In the genomic region with DNA sequence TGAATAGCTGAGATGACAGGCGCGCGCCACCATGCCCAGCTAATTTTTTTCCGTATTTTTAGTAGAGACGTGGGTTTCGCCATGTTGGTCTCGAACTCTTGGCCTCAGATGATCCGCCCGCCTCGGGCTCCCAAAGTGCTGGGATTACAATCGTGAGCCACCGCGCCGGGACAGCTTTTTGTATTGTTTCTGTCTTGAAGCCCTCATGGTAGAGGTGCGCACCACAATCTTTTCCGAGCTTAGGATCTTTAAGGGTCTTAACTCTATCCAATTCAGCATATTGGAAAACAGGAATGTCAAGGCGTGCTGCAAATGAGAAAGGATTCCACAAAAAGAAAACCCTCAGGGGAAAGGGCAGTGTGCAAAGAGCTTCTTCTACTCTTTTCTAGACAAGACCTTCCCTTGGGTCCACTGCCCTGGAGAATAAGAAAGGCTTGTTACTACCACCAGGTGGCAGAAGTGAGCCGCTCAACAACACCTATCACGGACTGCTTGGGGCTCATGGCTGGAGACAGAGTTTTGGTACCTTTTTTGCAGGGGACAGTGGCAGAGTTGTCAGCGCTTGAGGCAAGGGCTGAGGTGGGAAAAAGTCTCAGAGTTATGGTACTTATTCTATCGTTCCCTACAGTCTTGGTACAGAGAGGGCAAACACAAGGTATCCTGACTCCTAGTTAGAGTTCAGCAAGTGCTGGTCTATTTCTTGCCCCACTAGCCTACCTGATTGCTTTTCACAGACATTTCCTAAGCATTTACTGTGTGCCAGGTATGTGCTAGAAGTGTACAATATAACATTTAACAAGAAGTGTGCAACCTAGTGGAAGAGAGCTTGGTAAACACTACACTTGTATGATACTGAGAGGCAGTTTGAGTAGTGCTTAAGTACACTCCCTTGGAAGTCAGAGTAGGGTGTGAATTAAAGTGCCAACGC, we compare ENCODE assay signal across 9 cellular contexts. TPM values are rescaled to one million over a fixed set of nuclear protein-coding genes. Genes with fewer than 3 reads are reported as not detected.
A peak's percentile ranks its signal among the peaks of the same experiment; 100 is the strongest.
DNase-seq lines count a peak whose midpoint lies in the region; ATAC-seq and TF ChIP-seq lines count a peak whose summit lies in the region.
"Had no signal": no experiment of that assay in that cellular context is flagged by ENCODE, and none has a peak within 500 bp of the region (broad histone marks: within the 10 kb centered on the region; RNA-seq: fewer than 3 reads in every experiment).

No MANE protein-coding gene starts in this region.

- peak overlapping the region in 2 of 3 donors; percentile 23 to 82 for H3K27ac ChIP-seq in thyroid gland

- H3K4me1 ChIP-seq in thyroid gland = peaks cover 4 to 8% of the 10 kb centered on the region in 2 donors

- peak; percentile 68 for ATAC-seq in GM21576 (IDR thresholded peaks at IDR 0.05; ENCODE audit: unreplicated experiment)
- peak; percentile 91 for ATAC-seq in omental fat pad (ENCODE audit: low FRiP score)

- H3K9me3 ChIP-seq in thyroid gland = no peaks in the 10 kb centered on the region

- H3K36me3 ChIP-seq in thyroid gland = no peaks in the 10 kb centered on the region

- peak in 2 of 3 donors; percentile 84 to 91 for TF ChIP-seq CTCF in omental fat pad (IDR thresholded peaks at IDR 0.05)
- TF ChIP-seq CTCF in thyroid gland (IDR thresholded peaks at IDR 0.05) = peak; percentile 80 to 95 (median 86)

- intact Hi-C loops in thyroid gland (cut with DNase I) = loop anchor here (2.0 kb wide), 1 partner anchor 68 kb away; no protein-coding TSS in a partner anchor

- DNase-seq in COLO829 (ENCODE audit: low spot score) (peak; percentile 63), MV-4-11 (lab: John Stamatoyannopoulos, UW) (peak; percentile 74), SIG-M5 treated with dmso at 0.1 percent for 504 hours (lab: John Stamatoyannopoulos, UW; ENCODE audit: unreplicated experiment) (peak; percentile 75), foreskin melanocyte (peak; percentile 76), omental fat pad (ENCODE audit: low spot score) (peak; percentile 55), thyroid gland (peak; percentile 84 to 90)
- DNase-seq in activated T-helper 9 cell treated with anti-CD3 and anti-CD28 coated beads, Interleukin-2, amount 50 U/mL, for 16 hours (ENCODE audit: low read depth) = peak; percentile 69

- no peak for TF ChIP-seq POLR2A in thyroid gland (IDR thresholded peaks at IDR 0.05)

- 62 to 63% methylated on average over 22 of the region's 22 CpGs for WGBS in thyroid gland, 2 donors

- no peaks in the 10 kb centered on the region for H3K27me3 ChIP-seq in thyroid gland

- no peak overlapping the region for H3K4me3 ChIP-seq in thyroid gland (replicated peaks in 1 of 3)

RNA-seq across cellular contexts. Expression of a gene that starts 16.4 kb away (rescaled TPM):
- total RNA-seq in omental fat pad = not detected
- not detected for total RNA-seq in thyroid gland
- total RNA-seq: T-helper 2 cell treated with Interferon-gamma antibody and Interleukin-4, amounts not matched to agents 100 ng/mL and 5 ng/mL, for 36 hours had no signal

RNA-seq across cellular contexts. Expression of a gene that starts 27.4 kb away (rescaled TPM):
- total RNA-seq in omental fat pad (10 to 100 TPM; 53.1 to 73.8 (median 62.2) TPM), thyroid gland (10 to 100 TPM; 55.9 to 73.1 (median 67.7) TPM)

RNA-seq across cellular contexts. Expression of a gene that starts 31.2 kb away (rescaled TPM):
- total RNA-seq in omental fat pad (10 to 100 TPM; 28.7 to 43.2 (median 38.6) TPM), thyroid gland (10 to 100 TPM; 45.6 to 67.6 (median 47.2) TPM)

RNA-seq across cellular contexts. Expression of a gene that starts 53.1 kb away (rescaled TPM):
- total RNA-seq in omental fat pad (10 to 100 TPM; 33.9 to 42.6 (median 35.7) TPM), thyroid gland (10 to 100 TPM; 36.7 to 63.8 (median 51.6) TPM)

RNA-seq across cellular contexts. Expression of a gene that starts 57.3 kb away (rescaled TPM):
- total RNA-seq in omental fat pad (100 to 1,000 TPM; 527 to 674 (median 592) TPM), thyroid gland (1,000 to 10,000 TPM in 1 of 4 donors, 100 to 1,000 TPM in 3; 656 to 1,200 (median 763) TPM)
